Comparison of ENCODE assay signal across 23 cellular contexts in genomic region chr17:73179878-73180277, GRCh38. TPM values are rescaled to one million over a fixed set of nuclear protein-coding genes. Genes with fewer than 3 reads are reported as not detected.
"Had no signal": no experiment of that assay in that cellular context is flagged by ENCODE, and none has a peak within 500 bp of the region (broad histone marks: within the 10 kb centered on the region; RNA-seq: fewer than 3 reads in every experiment).

No MANE protein-coding gene starts in this region.

- H3K36me3 Mint-ChIP-seq: mesothelial cell of epicardium had no signal

- H3K9me3 ChIP-seq: esophagus muscularis mucosa, gastroesophageal sphincter, heart left ventricle, left lung, lower lobe of right lung, mucosa of descending colon had no signal

- ATAC-seq: foreskin keratinocyte, gastroesophageal sphincter, heart left ventricle, left cardiac atrium, left lung, left ventricle myocardium superior, lower lobe of right lung, mucosa of descending colon had no signal

- H3K27ac Mint-ChIP-seq: mesothelial cell of epicardium had no signal

- H3K27ac ChIP-seq: coronary artery, dorsolateral prefrontal cortex, esophagus muscularis mucosa, foreskin keratinocyte, gastroesophageal sphincter, heart left ventricle, left lung, lower lobe of right lung had no signal

- H3K4me3 Mint-ChIP-seq: mesothelial cell of epicardium had no signal

- H3K4me1 Mint-ChIP-seq: mesothelial cell of epicardium had no signal

- H3K36me3 ChIP-seq: esophagus muscularis mucosa, gastroesophageal sphincter, heart left ventricle, left lung, lower lobe of right lung had no signal

- H3K4me1 ChIP-seq: esophagus muscularis mucosa, foreskin keratinocyte, gastroesophageal sphincter, lower lobe of right lung had no signal

- H3K9me3 Mint-ChIP-seq: mesothelial cell of epicardium had no signal

- DNase-seq: dermis blood vessel endothelial cell; dorsolateral prefrontal cortex; effector CD4-positive, alpha-beta T cell; effector memory CD4-positive, alpha-beta T cell; foreskin keratinocyte; heart left ventricle; hippocampal formation; left cardiac atrium; left lung; left ventricle myocardium superior; lower lobe of right lung; mesenchymal stem cell; mucosa of descending colon had no signal

- H3K4me3 ChIP-seq: coronary artery, dorsolateral prefrontal cortex, esophagus muscularis mucosa, gastroesophageal sphincter, heart left ventricle, left lung, lower lobe of right lung, mucosa of descending colon had no signal

- H3K27me3 ChIP-seq: dorsolateral prefrontal cortex, foreskin keratinocyte, left lung had no signal

RNA-seq across cellular contexts. Expression of gene SSTR2, which starts 15.1 kb away (rescaled TPM):
- total RNA-seq: dermis blood vessel endothelial cell, endothelial cell of umbilical vein, epithelial cell of proximal tubule, fibroblast of lung, fibroblast of villous mesenchyme, foreskin keratinocyte, lung microvascular endothelial cell had no signal
- polyA plus RNA-seq: fibroblast of lung, foreskin keratinocyte, keratinocyte had no signal
